Comparison of ENCODE assay signal across 8 cellular contexts in the genomic region with DNA sequence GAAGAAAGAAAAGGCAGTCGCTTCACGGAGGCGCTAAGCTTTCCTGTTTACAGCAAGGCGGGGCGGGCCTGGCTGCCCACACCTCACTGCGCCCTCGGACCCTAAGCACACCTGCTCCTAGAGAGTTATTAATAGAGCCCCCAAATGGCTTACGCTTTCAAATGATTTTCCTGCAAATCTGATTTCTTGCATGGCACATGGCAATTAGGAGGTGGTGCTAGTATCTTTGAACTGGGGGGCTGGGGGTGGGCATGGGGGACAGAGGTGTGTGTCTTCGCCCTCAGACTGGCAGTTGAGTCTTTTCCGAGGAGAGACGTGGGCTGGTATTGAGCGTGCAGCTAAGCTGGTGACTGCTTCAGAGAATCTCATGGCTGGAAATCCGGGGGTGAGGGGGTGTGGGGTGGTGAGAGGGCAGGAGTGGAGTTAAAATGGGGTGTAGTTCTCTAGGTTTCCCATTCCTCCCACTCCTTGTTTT. TPM values are rescaled to one million over a fixed set of nuclear protein-coding genes. Genes with fewer than 3 reads are reported as not detected.
DNase-seq lines count a peak whose midpoint lies in the region; ATAC-seq and TF ChIP-seq lines count a peak whose summit lies in the region.

No MANE protein-coding gene starts in this region.

- DNase-seq in H7 (peak; percentile 39), dorsolateral prefrontal cortex (no peak), aorta (no peak), NCI-H2081 (lab: John Stamatoyannopoulos, UW) (no peak)
- peak in 3 of 4 experiments; percentile 19 to 27 (median 20) for DNase-seq in activated CD4-positive, CD25-positive, alpha-beta regulatory T cell (lab: John Stamatoyannopoulos, UW)

- ATAC-seq in aorta (ENCODE audit: low FRiP score) (no peak), GM19455 (IDR thresholded peaks at IDR 0.05; ENCODE audit: unreplicated experiment) (no peak), GM19328 (IDR thresholded peaks at IDR 0.05; ENCODE audit: unreplicated experiment) (no peak)

- H3K4me3 ChIP-seq in H7 (ENCODE audit: insufficient read depth, low read depth, low read length) (0 out of 2 replicates have a peak overlapping the region, but pooled peaks have one; percentile 0), dorsolateral prefrontal cortex (peak overlapping the region in 58 of 59 donors; percentile 7 to 82 (median 65)), neuron (ENCODE audit: low read length) (peak overlapping the region; percentile 97), aorta (ENCODE audit: low read length in 2 of 2) (peak overlapping the region; percentile 1 to 75)

- H3K4me1 ChIP-seq in neuron (ENCODE audit: insufficient read depth, low read length) (peaks cover 38% of the 10 kb centered on the region), aorta (ENCODE audit: control insufficient read depth in 1 of 2, insufficient read depth in 2 of 2, low read length in 2 of 2) (no peaks in the 10 kb centered on the region)

- no peak overlapping the region for H2AFZ ChIP-seq in neuron (ENCODE audit: low read depth, low read length)

- 2% methylated on average over 13 of the region's 13 CpGs for WGBS in aorta, 2 donors

- H3K27me3 ChIP-seq in H7 (ENCODE audit: control insufficient read depth, insufficient read depth, low read length) (peaks cover 34% of the 10 kb centered on the region), dorsolateral prefrontal cortex (peaks cover 0 to 29% (median 0%) of the 10 kb centered on the region in 45 donors), neuron (ENCODE audit: insufficient read depth, low read length) (no peaks in the 10 kb centered on the region), aorta (ENCODE audit: control insufficient read depth in 1 of 2, insufficient read depth in 2 of 2, low read length in 1 of 2) (no peaks in the 10 kb centered on the region)

- intact Hi-C loops in dorsolateral prefrontal cortex (cut with DNase I), result loop anchor here (5.0 kb wide), 4 partner anchors 49 to 316 kb away; a partner anchor contains a TSS
- intact Hi-C loops in aorta (cut with DNase I), result loop anchor here (5.0 to 10.0 kb wide), 9 partner anchors 47 to 316 kb away; a partner anchor contains a TSS

- H3K9me3 ChIP-seq in neuron (ENCODE audit: low read length), result peaks cover 11% of the 10 kb centered on the region
- H3K9me3 ChIP-seq in aorta (ENCODE audit: control insufficient read depth, low read length), result no peaks in the 10 kb centered on the region

- no peaks in the 10 kb centered on the region for H3K36me3 ChIP-seq in H7 (replicated peaks; ENCODE audit: control insufficient read depth, insufficient read depth, low read length)
- peaks cover 43% of the 10 kb centered on the region for H3K36me3 ChIP-seq in neuron (ENCODE audit: insufficient read depth, low read length)
- no peaks in the 10 kb centered on the region for H3K36me3 ChIP-seq in aorta (ENCODE audit: control insufficient read depth in 1 of 2, insufficient read depth in 2 of 2, low read length in 1 of 2)

- peak overlapping the region in 41 of 59 donors; percentile 5 to 91 (median 64) for H3K27ac ChIP-seq in dorsolateral prefrontal cortex
- H3K27ac ChIP-seq in aorta (ENCODE audit: low read depth in 1 of 2, low read length in 2 of 2), result no peak overlapping the region

- no peak for TF ChIP-seq CTCF in dorsolateral prefrontal cortex (IDR thresholded peaks at IDR 0.05 in 54 of 56, conservative IDR thresholded peaks at IDR 0.05 in 2 of 56; ENCODE audit: low read depth in 1 of 56, partially characterized antibody in 56 of 56)

RNA-seq across cellular contexts. Expression of a gene that starts 1.3 kb away (rescaled TPM):
- total RNA-seq in H7 (2014; rRNA removed; shearing (Covaris generic)), result 0.62 and 2.4 TPM in 2 replicates
- total RNA-seq in dorsolateral prefrontal cortex (100 to 1,000 TPM in 3 of 120 experiments, 10 to 100 TPM in 117; 24.3 to 131 (median 50.3) TPM), aorta (10 to 100 TPM; 51.3 to 71.0 TPM)
- 1 to 10 TPM; 3.1 to 9.1 TPM for polyA plus RNA-seq in aorta

Comparison
In these comparisons a context has a peak if more than half of its experiments do, and no peak if none do; other contexts are left out.
1. DNase-seq: peak in H7 (single experiment) and activated CD4-positive, CD25-positive, alpha-beta regulatory T cell (3 of 4); none in dorsolateral prefrontal cortex (0 of 10), aorta (0 of 2) and NCI-H2081 (0 of 2).
2. H3K4me3 ChIP-seq: peak in every context shown above with its lines; median percentile 97 in neuron; 65 in dorsolateral prefrontal cortex; 38 in aorta; 0 in H7.
3. H3K27ac ChIP-seq: peak in dorsolateral prefrontal cortex (41 of 59); none in aorta (0 of 2).